In genomic region chr3:155854147-155854940, GRCh38 we compare ENCODE assay signal across 1 cellular context.
A peak's percentile ranks its signal among the peaks of the same experiment; 100 is the strongest.
TF ChIP-seq lines count a peak whose summit lies in the region.

Gene SLC33A1, minus strand, starts transcription at chr3:155854427. Its CDS starts 430 bp downstream, at chr3:155853997.

TF ChIP-seq in HepG2, 621 proteins besides CTCF, POLR2A, EP300 and RAD21 (continued from another document and continues in another):
- TF ChIP-seq ZBTB14 (CRISPR knock-in tag; IDR thresholded peaks at IDR 0.05) (no peak), TRAFD1 (CRISPR knock-in tag; IDR thresholded peaks at IDR 0.05; ENCODE audit: borderline replicate concordance) (no peak), PRDM10 (CRISPR knock-in tag; IDR thresholded peaks at IDR 0.05; ENCODE audit: low read depth) (peak; percentile 83), SUZ12 (IDR thresholded peaks at IDR 0.05; ENCODE audit: low read depth, low read length) (no peak), ZNF326 (CRISPR knock-in tag; IDR thresholded peaks at IDR 0.05; ENCODE audit: borderline replicate concordance) (no peak), NFKB2 (CRISPR knock-in tag; IDR thresholded peaks at IDR 0.05; ENCODE audit: borderline replicate concordance) (peak; percentile 77; the same call in 1 of the 2 replicates), ZFP36 (IDR thresholded peaks at IDR 0.05; ENCODE audit: borderline replicate concordance, low read depth, low read length, partially characterized antibody) (no peak), KLF13 (CRISPR knock-in tag; IDR thresholded peaks at IDR 0.05) (no peak), ASH2L (IDR thresholded peaks at IDR 0.05; ENCODE audit: insufficient read length, low read depth, low read length) (peak; percentile 97), MED1 (CRISPR knock-in tag; IDR thresholded peaks at IDR 0.05) (peak; percentile 84), ZNF724P (CRISPR knock-in tag; IDR thresholded peaks at IDR 0.05; ENCODE audit: borderline replicate concordance) (peak; percentile 75; the same call in 1 of the 2 replicates), ARID2 (CRISPR knock-in tag; IDR thresholded peaks at IDR 0.05; ENCODE audit: borderline replicate concordance) (no peak), ZNF335 (CRISPR knock-in tag; IDR thresholded peaks at IDR 0.05) (peak; percentile 95), ZSCAN29 (CRISPR knock-in tag; conservative IDR thresholded peaks at IDR 0.05) (peak; percentile 95), ZSCAN31 (CRISPR knock-in tag; IDR thresholded peaks at IDR 0.05; ENCODE audit: low read depth) (peak; percentile 93), PTBP1 (IDR thresholded peaks at IDR 0.05; ENCODE audit: low read depth, low read length, poor library complexity, severe bottlenecking) (no peak), RAD51 (IDR thresholded peaks at IDR 0.05; ENCODE audit: borderline replicate concordance) (peak; percentile 100), ZMYM3 (CRISPR knock-in tag; IDR thresholded peaks at IDR 0.05) (peak; percentile 72; the same call in 1 of the 2 replicates), ZNF431 (CRISPR knock-in tag; IDR thresholded peaks at IDR 0.05; ENCODE audit: borderline replicate concordance, low read depth) (0 out of 2 replicates have a peak, but pooled peaks have one; percentile 88), NFRKB (IDR thresholded peaks at IDR 0.05) (no peak), CEBPZ (IDR thresholded peaks at IDR 0.05; ENCODE audit: low read length) (no peak), ZNF549 (CRISPR knock-in tag; IDR thresholded peaks at IDR 0.05) (no peak), GZF1 (CRISPR knock-in tag; IDR thresholded peaks at IDR 0.05) (no peak), DR1 (CRISPR knock-in tag; IDR thresholded peaks at IDR 0.05) (peak; percentile 68), ZNF441 (CRISPR knock-in tag; IDR thresholded peaks at IDR 0.05; ENCODE audit: borderline replicate concordance) (peak; percentile 71; the same call in 1 of the 2 replicates), ZFP37 (CRISPR knock-in tag; IDR thresholded peaks at IDR 0.05; ENCODE audit: borderline replicate concordance) (no peak), ZNF24 (IDR thresholded peaks at IDR 0.05) (peak; percentile 78; the same call in 1 of the 2 replicates), ZBTB40 (IDR thresholded peaks at IDR 0.05) (peak; percentile 96), ZBTB40 (CRISPR knock-in tag; IDR thresholded peaks at IDR 0.05) (no peak; the same call in 1 of the 2 replicates), KMT2B (CRISPR knock-in tag; IDR thresholded peaks at IDR 0.05) (peak; percentile 98), ZNF264 (CRISPR knock-in tag; IDR thresholded peaks at IDR 0.05) (peak; percentile 61; the same call in 1 of the 2 replicates), ZNF75D (CRISPR knock-in tag; IDR thresholded peaks at IDR 0.05; ENCODE audit: borderline replicate concordance) (no peak), NFE2 (CRISPR knock-in tag; IDR thresholded peaks at IDR 0.05) (no peak), EZH2 (conservative IDR thresholded peaks at IDR 0.05; ENCODE audit: low read depth, low read length) (no peak)
- TF ChIP-seq, protein P1, sequence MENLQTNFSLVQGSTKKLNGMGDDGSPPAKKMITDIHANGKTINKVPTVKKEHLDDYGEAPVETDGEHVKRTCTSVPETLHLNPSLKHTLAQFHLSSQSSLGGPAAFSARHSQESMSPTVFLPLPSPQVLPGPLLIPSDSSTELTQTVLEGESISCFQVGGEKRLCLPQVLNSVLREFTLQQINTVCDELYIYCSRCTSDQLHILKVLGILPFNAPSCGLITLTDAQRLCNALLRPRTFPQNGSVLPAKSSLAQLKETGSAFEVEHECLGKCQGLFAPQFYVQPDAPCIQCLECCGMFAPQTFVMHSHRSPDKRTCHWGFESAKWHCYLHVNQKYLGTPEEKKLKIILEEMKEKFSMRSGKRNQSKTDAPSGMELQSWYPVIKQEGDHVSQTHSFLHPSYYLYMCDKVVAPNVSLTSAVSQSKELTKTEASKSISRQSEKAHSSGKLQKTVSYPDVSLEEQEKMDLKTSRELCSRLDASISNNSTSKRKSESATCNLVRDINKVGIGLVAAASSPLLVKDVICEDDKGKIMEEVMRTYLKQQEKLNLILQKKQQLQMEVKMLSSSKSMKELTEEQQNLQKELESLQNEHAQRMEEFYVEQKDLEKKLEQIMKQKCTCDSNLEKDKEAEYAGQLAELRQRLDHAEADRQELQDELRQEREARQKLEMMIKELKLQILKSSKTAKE (CRISPR knock-in tag; IDR thresholded peaks at IDR 0.05; ENCODE audit: borderline replicate concordance) = no peak
- TF ChIP-seq, protein P2, sequence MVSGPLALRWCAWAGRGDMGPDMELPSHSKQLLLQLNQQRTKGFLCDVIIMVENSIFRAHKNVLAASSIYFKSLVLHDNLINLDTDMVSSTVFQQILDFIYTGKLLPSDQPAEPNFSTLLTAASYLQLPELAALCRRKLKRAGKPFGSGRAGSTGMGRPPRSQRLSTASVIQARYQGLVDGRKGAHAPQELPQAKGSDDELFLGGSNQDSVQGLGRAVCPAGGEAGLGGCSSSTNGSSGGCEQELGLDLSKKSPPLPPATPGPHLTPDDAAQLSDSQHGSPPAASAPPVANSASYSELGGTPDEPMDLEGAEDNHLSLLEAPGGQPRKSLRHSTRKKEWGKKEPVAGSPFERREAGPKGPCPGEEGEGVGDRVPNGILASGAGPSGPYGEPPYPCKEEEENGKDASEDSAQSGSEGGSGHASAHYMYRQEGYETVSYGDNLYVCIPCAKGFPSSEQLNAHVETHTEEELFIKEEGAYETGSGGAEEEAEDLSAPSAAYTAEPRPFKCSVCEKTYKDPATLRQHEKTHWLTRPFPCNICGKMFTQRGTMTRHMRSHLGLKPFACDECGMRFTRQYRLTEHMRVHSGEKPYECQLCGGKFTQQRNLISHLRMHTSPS (CRISPR knock-in tag; IDR thresholded peaks at IDR 0.05; ENCODE audit: low read depth) = peak; percentile 49; the same call in 1 of the 2 replicates
